ENCODE assay signal across 18 cellular contexts in genomic region chr17:55990332-55991006, GRCh38.
A peak's percentile ranks its signal among the peaks of the same experiment; 100 is the strongest.
DNase-seq lines count a peak whose midpoint lies in the region; ATAC-seq, FAIRE-seq and TF ChIP-seq lines count a peak whose summit lies in the region.
"Had no signal": no experiment of that assay in that cellular context is flagged by ENCODE, and none has a peak within 500 bp of the region (broad histone marks: within the 10 kb centered on the region; RNA-seq: fewer than 3 reads in every experiment).

No MANE protein-coding gene starts in this region.

- no peak overlapping the region for H2BK12ac ChIP-seq in neuronal stem cell (ENCODE audit: low read length)

- H2BK120ac ChIP-seq in neuronal stem cell (ENCODE audit: low read depth, low read length): no peak overlapping the region

- H3K27ac Mint-ChIP-seq in WTC11: 0 out of 2 replicates have a peak overlapping the region, but pooled peaks have one; percentile 44

- H3K9me3 ChIP-seq in neuronal stem cell (replicated peaks in 1 of 2; ENCODE audit: control insufficient read depth in 2 of 2, insufficient read depth in 1 of 2, low read depth in 1 of 2, low read length in 2 of 2): no peaks in the 10 kb centered on the region
- H3K9me3 ChIP-seq in thyroid gland: no peaks in the 10 kb centered on the region
- H3K9me3 ChIP-seq in breast epithelium: peaks cover 4 to 11% of the 10 kb centered on the region in 2 donors
- H3K9me3 ChIP-seq: HAP-1 had no signal

- CTCF ChIA-PET in WTC11 (lab: Charles Lee): no interaction called here

- H3K4ac ChIP-seq in neuronal stem cell (ENCODE audit: low read length): no peak overlapping the region

- peak; percentile 95 for ATAC-seq in WTC11
- ATAC-seq in HG03571 (IDR thresholded peaks at IDR 0.05; ENCODE audit: unreplicated experiment): no peak

- H2AFZ ChIP-seq in neuronal stem cell (ENCODE audit: low read length): no peak overlapping the region

- no CpG with 5 or more reads among the region's 10 CpGs for WGBS in neuronal stem cell (ENCODE audit: extremely low coverage in 2 of 2, insufficient read length in 2 of 2, insufficient replicate concordance in 1 of 2), 2 donors
- 26 to 32% methylated on average over 8 to 10 of the region's 10 CpGs for WGBS in thyroid gland, 2 donors

- no peaks in the 10 kb centered on the region for H3K27me3 Mint-ChIP-seq in WTC11 (ENCODE audit: low read depth)

- no peak overlapping the region for H3K23ac ChIP-seq in neuronal stem cell (ENCODE audit: low read depth, low read length, poor library complexity)

- H3K4me3 Mint-ChIP-seq in WTC11: no peak overlapping the region

- peaks cover 0 to 5% of the 10 kb centered on the region in 2 donors for H3K4me1 ChIP-seq in neuronal stem cell (ENCODE audit: control insufficient read depth in 2 of 2, insufficient read depth in 1 of 2, low read depth in 1 of 2, low read length in 2 of 2)
- no peaks in the 10 kb centered on the region for H3K4me1 ChIP-seq in thyroid gland
- H3K4me1 ChIP-seq in breast epithelium: no peaks in the 10 kb centered on the region
- H3K4me1 ChIP-seq: HAP-1 had no signal

- no peak overlapping the region for H3K4me2 ChIP-seq in neuronal stem cell (ENCODE audit: insufficient read depth, low read length, poor library complexity, severe bottlenecking)

- H3K27ac ChIP-seq in neuronal stem cell (replicated peaks; ENCODE audit: low read length) (no peak overlapping the region), thyroid gland (no peak overlapping the region), breast epithelium (no peak overlapping the region)
- H3K27ac ChIP-seq: C4-2B had no signal

- H3K18ac ChIP-seq in neuronal stem cell (ENCODE audit: low read length): peak overlapping the region; percentile 58

- H4K8ac ChIP-seq in neuronal stem cell (ENCODE audit: low read depth, low read length): no peak overlapping the region

- no peak for TF ChIP-seq CTCF in WTC11 (IDR thresholded peaks at IDR 0.05)
- TF ChIP-seq CTCF in thyroid gland (IDR thresholded peaks at IDR 0.05): no peak
- TF ChIP-seq CTCF in breast epithelium (IDR thresholded peaks at IDR 0.05): no peak

- H2BK5ac ChIP-seq in neuronal stem cell (ENCODE audit: low read length): no peak overlapping the region

- TF ChIP-seq POLR2A in thyroid gland (IDR thresholded peaks at IDR 0.05) (no peak), breast epithelium (IDR thresholded peaks at IDR 0.05) (no peak)

- no peak overlapping the region for H2AK5ac ChIP-seq in neuronal stem cell (ENCODE audit: low read depth, low read length)

- H3K4me1 Mint-ChIP-seq in WTC11: peaks cover 20% of the 10 kb centered on the region

- H3K27me3 ChIP-seq in neuronal stem cell (ENCODE audit: control insufficient read depth in 3 of 3, insufficient read depth in 3 of 3, low read depth in 1 of 3, low read length in 3 of 3): no peaks in the 10 kb centered on the region
- H3K27me3 ChIP-seq in thyroid gland: no peaks in the 10 kb centered on the region
- no peaks in the 10 kb centered on the region for H3K27me3 ChIP-seq in breast epithelium

- intact Hi-C loops in thyroid gland (cut with DNase I) (no loop called here), breast epithelium (cut with DNase I; ENCODE audit: low total_unique reads) (no loop called here)

- H4K91ac ChIP-seq in neuronal stem cell (ENCODE audit: low read depth, low read length, poor library complexity): no peak overlapping the region

- H2BK15ac ChIP-seq in neuronal stem cell (ENCODE audit: low read length): no peak overlapping the region

- peak; percentile 4 for FAIRE-seq in HTR-8/SVneo (lab: Jason Lieb, UNC)
- FAIRE-seq: GM12892 had no signal

- no peak overlapping the region for H3K9ac ChIP-seq in neuronal stem cell (ENCODE audit: low read depth, low read length, poor library complexity)

- no peak overlapping the region for H3K14ac ChIP-seq in neuronal stem cell (ENCODE audit: low read length)

- H3K36me3 ChIP-seq in neuronal stem cell (replicated peaks in 1 of 2; ENCODE audit: control insufficient read depth in 2 of 2, insufficient read depth in 2 of 2, low read length in 2 of 2): no peaks in the 10 kb centered on the region
- no peaks in the 10 kb centered on the region for H3K36me3 ChIP-seq in thyroid gland
- no peaks in the 10 kb centered on the region for H3K36me3 ChIP-seq in breast epithelium
- H3K36me3 ChIP-seq: HAP-1 had no signal

- no peak for DNase-seq in HTR-8/SVneo (ENCODE audit: insufficient read length, low spot score)
- DNase-seq in WTC11 (ENCODE audit: low spot score): peak; percentile 36
- peak; percentile 37 for DNase-seq in iPS-NIHi7 (ENCODE audit: extremely low spot score)
- no peak for DNase-seq in neuronal stem cell (ENCODE audit: low spot score)
- DNase-seq in thyroid gland: no peak
- DNase-seq in breast epithelium (ENCODE audit: low spot score in 2 of 2): no peak
- DNase-seq in activated gamma-delta T cell treated with Interleukin-2 at 50 U/mL for 16 hours: no peak
- DNase-seq: GF-D8, KBM-7, MV-4-11, NCI-H1417, NCI-H1930, NCI-H2171 treated with DMSO at 0.1 percent for 48 hours, SIG-M5 had no signal

- peaks cover 32% of the 10 kb centered on the region for H3K9me3 Mint-ChIP-seq in WTC11

- H3K36me3 Mint-ChIP-seq in WTC11: peaks cover 29% of the 10 kb centered on the region

- POLR2A ChIA-PET in WTC11 (lab: Charles Lee): no interaction called here

- H3K4me3 ChIP-seq in neuronal stem cell (ENCODE audit: low read length in 2 of 2) (no peak overlapping the region), thyroid gland (replicated peaks in 1 of 3) (no peak overlapping the region), breast epithelium (no peak overlapping the region)
- H3K4me3 ChIP-seq: HAP-1 had no signal

- H3K79me1 ChIP-seq in neuronal stem cell (ENCODE audit: low read depth, low read length): no peaks in the 10 kb centered on the region

TF ChIP-seq in WTC11, 78 proteins besides CTCF, POLR2A, EP300 and RAD21:
- TF ChIP-seq AR (CRISPR knock-in tag; IDR thresholded peaks at IDR 0.05): no peak
- peak; percentile 58 for TF ChIP-seq ZNF423 (CRISPR knock-in tag; IDR thresholded peaks at IDR 0.05)
TF ChIP-seq in WTC11: peak in this region for 1.

Comparison
In these comparisons a context has a peak if more than half of its experiments do, and no peak if none do; other contexts are left out.
1. DNase-seq: peak in WTC11 (single experiment) and iPS-NIHi7 (single experiment); none in HTR-8/SVneo (single experiment), neuronal stem cell (single experiment), thyroid gland (0 of 2), breast epithelium (0 of 2) and activated gamma-delta T cell treated with Interleukin-2 at 50 U/mL for 16 hours (single experiment).